Comparison of ENCODE assay signal across 8 cellular contexts in genomic region chr16:56424404-56424765, GRCh38. TPM values are rescaled to one million over a fixed set of nuclear protein-coding genes. Genes with fewer than 3 reads are reported as not detected.
DNase-seq lines count a peak whose midpoint lies in the region; ATAC-seq and TF ChIP-seq lines count a peak whose summit lies in the region.

No MANE protein-coding gene starts in this region.

- H3K27ac ChIP-seq in DND-41 (ENCODE audit: low read length): peak overlapping the region; percentile 75
- H3K27ac ChIP-seq in OCI-LY7 (ENCODE audit: low read depth, low read length, poor library complexity, severe bottlenecking): peak overlapping the region; percentile 72

- no peak for ATAC-seq in DND-41 (ENCODE audit: insufficient read depth, low read depth)
- no peak for ATAC-seq in naive thymus-derived CD8-positive, alpha-beta T cell
- no peak for ATAC-seq in GM21367 (IDR thresholded peaks at IDR 0.05; ENCODE audit: unreplicated experiment)
- ATAC-seq in HG02884 (IDR thresholded peaks at IDR 0.05; ENCODE audit: unreplicated experiment): no peak

- H2AFZ ChIP-seq in DND-41 (ENCODE audit: low read depth, low read length) (peak overlapping the region; percentile 67), OCI-LY7 (ENCODE audit: low read length) (no peak overlapping the region)

- CTCF ChIA-PET in OCI-LY7 (lab: Charles Lee; ENCODE audit: unreplicated experiment): no interaction called here

- peaks cover 3% of the 10 kb centered on the region for H3K36me3 Mint-ChIP-seq in endothelial cell (ENCODE audit: low read depth, unreplicated experiment)
- H3K36me3 Mint-ChIP-seq in naive thymus-derived CD8-positive, alpha-beta T cell: no peaks in the 10 kb centered on the region

- H3K4me1 ChIP-seq in DND-41 (ENCODE audit: insufficient read depth, low read length) (peaks cover 40% of the 10 kb centered on the region), OCI-LY7 (ENCODE audit: insufficient read depth, low read length, poor library complexity, severe bottlenecking) (peaks cover 47% of the 10 kb centered on the region)

- no TSS peak for BruUV-seq in OCI-LY7 (replicated peaks; lab: Mats Ljungman, UMichigan)

- H3K27me3 Mint-ChIP-seq in endothelial cell (ENCODE audit: unreplicated experiment): no peaks in the 10 kb centered on the region
- no peaks in the 10 kb centered on the region for H3K27me3 Mint-ChIP-seq in naive thymus-derived CD8-positive, alpha-beta T cell

- DNase-seq in DND-41 (no peak), OCI-LY7 (ENCODE audit: low spot score) (no peak), endothelial cell (ENCODE audit: low spot score) (no peak), NCI-H1694 treated with DMSO at 0.1 percent for 48 hours (lab: John Stamatoyannopoulos, UW) (no peak)
- DNase-seq in naive thymus-derived CD8-positive, alpha-beta T cell: no peak
- DNase-seq in activated CD4-positive, CD25-positive, alpha-beta regulatory T cell treated with anti-CD3 and anti-CD28 coated beads, Interleukin-2, amount 50 U/mL, for 72 hours: no peak

- POLR2A ChIA-PET in OCI-LY7 (lab: Charles Lee): interaction anchor here (1.2 to 1.8 kb wide), 2 partner anchors 25 to 27 kb away, joined by 3 to 8 read pairs; partner anchors contain the start of genes NUDT21 and OGFOD1
- POLR2A ChIA-PET in naive thymus-derived CD8-positive, alpha-beta T cell (lab: Charles Lee): interaction anchor here (1.3 kb wide), 1 partner anchor 27 kb away, joined by 5 read pairs; the partner anchor contains the start of genes NUDT21 and OGFOD1

- no peaks in the 10 kb centered on the region for H3K9me2 ChIP-seq in OCI-LY7 (ENCODE audit: insufficient read depth, low read length)

- H3K36me3 ChIP-seq in DND-41 (ENCODE audit: insufficient read depth, low read length): peaks cover 5% of the 10 kb centered on the region; the same call in 1 of the 2 replicates
- H3K36me3 ChIP-seq in OCI-LY7 (ENCODE audit: insufficient read depth, low read length): peaks cover 8% of the 10 kb centered on the region

- H3K9me3 ChIP-seq in DND-41 (ENCODE audit: insufficient read depth, low read length, severe bottlenecking) (no peaks in the 10 kb centered on the region), OCI-LY7 (ENCODE audit: low read length) (no peaks in the 10 kb centered on the region)

- peaks cover 24% of the 10 kb centered on the region for H3K4me1 Mint-ChIP-seq in endothelial cell (ENCODE audit: unreplicated experiment)
- H3K4me1 Mint-ChIP-seq in naive thymus-derived CD8-positive, alpha-beta T cell: peaks cover 30 to 48% (median 44%) of the 10 kb centered on the region in 4 donors

- H3K4me3 Mint-ChIP-seq in endothelial cell (ENCODE audit: unreplicated experiment): peak overlapping the region; percentile 99
- H3K4me3 Mint-ChIP-seq in naive thymus-derived CD8-positive, alpha-beta T cell: peak overlapping the region; percentile 90 to 98 (median 97)

- H3K27me3 ChIP-seq in DND-41 (ENCODE audit: insufficient read depth, low read length, poor library complexity): no peaks in the 10 kb centered on the region

- H3K4me2 ChIP-seq in DND-41 (ENCODE audit: insufficient read depth, low read length) (peak overlapping the region; percentile 77), OCI-LY7 (ENCODE audit: low read length) (peak overlapping the region; percentile 90)

- intact Hi-C loops in OCI-LY7 (cut with micrococcal nuclease; ENCODE audit: unreplicated experiment): loop anchor here (2.0 kb wide), 1 partner anchor 26 kb away; the partner anchor contains the start of genes NUDT21 and OGFOD1

- H3K4me3 ChIP-seq in DND-41 (ENCODE audit: low read depth in 1 of 2, low read length in 2 of 2) (peak overlapping the region; percentile 72 to 90; a peak in 3 of 4 replicates), OCI-LY7 (ENCODE audit: low read depth, low read length, poor library complexity, severe bottlenecking) (peak overlapping the region; percentile 88)

- H3K9ac ChIP-seq in DND-41 (ENCODE audit: low read depth, low read length): peak overlapping the region; percentile 94

- H3K79me2 ChIP-seq in DND-41 (ENCODE audit: insufficient read depth, low read length) (peaks cover 57% of the 10 kb centered on the region), OCI-LY7 (ENCODE audit: insufficient read depth, low read depth, low read length) (peaks cover 57% of the 10 kb centered on the region)

- TF ChIP-seq CTCF in DND-41 (IDR thresholded peaks at IDR 0.05; ENCODE audit: borderline replicate concordance, extremely low read depth, low read length, poor library complexity, severe bottlenecking) (no peak), OCI-LY7 (conservative IDR thresholded peaks at IDR 0.05; ENCODE audit: low read length) (no peak), endothelial cell (IDR thresholded peaks at IDR 0.05; ENCODE audit: unreplicated experiment) (no peak)

- H3K9me3 Mint-ChIP-seq in endothelial cell (ENCODE audit: unreplicated experiment): no peaks in the 10 kb centered on the region
- no peaks in the 10 kb centered on the region for H3K9me3 Mint-ChIP-seq in naive thymus-derived CD8-positive, alpha-beta T cell

- H4K20me1 ChIP-seq in DND-41 (ENCODE audit: insufficient read depth, low read length) (peaks cover 42% of the 10 kb centered on the region), OCI-LY7 (ENCODE audit: insufficient read depth, low read length) (peaks cover 5% of the 10 kb centered on the region; the same call in 1 of the 2 replicates)

- peak overlapping the region; percentile 27 for H3K27ac Mint-ChIP-seq in endothelial cell (ENCODE audit: unreplicated experiment)
- peak overlapping the region; percentile 81 to 96 (median 92) for H3K27ac Mint-ChIP-seq in naive thymus-derived CD8-positive, alpha-beta T cell

RNA-seq across cellular contexts. Expression of gene AMFR, which starts 1.0 kb away (rescaled TPM):
- 87.7 and 108 TPM in 2 replicates for total RNA-seq in OCI-LY7 (2014; rRNA removed; shearing (Covaris generic))
- 101 and 105 TPM in 2 replicates for total RNA-seq in OCI-LY7 (2022)
- total RNA-seq in endothelial cell (ENCODE audit: unreplicated experiment): 90.7 TPM
- 10 to 100 TPM; 74.0 to 83.0 TPM for total RNA-seq in naive thymus-derived CD8-positive, alpha-beta T cell
- 10 to 100 TPM; 24.2 to 38.4 (median 36.2) TPM for polyA plus RNA-seq in naive thymus-derived CD8-positive, alpha-beta T cell

RNA-seq across cellular contexts. Expression of gene NUDT21, which starts 26.7 kb away (rescaled TPM):
- total RNA-seq in OCI-LY7 (2014; rRNA removed; shearing (Covaris generic)): 123 and 229 TPM in 2 replicates
- total RNA-seq in OCI-LY7 (2022) (270 and 273 TPM in 2 replicates), endothelial cell (ENCODE audit: unreplicated experiment) (126 TPM)
- total RNA-seq in naive thymus-derived CD8-positive, alpha-beta T cell: 100 to 1,000 TPM; 111 to 118 TPM
- 10 to 100 TPM; 55.5 to 74.1 (median 71.8) TPM for polyA plus RNA-seq in naive thymus-derived CD8-positive, alpha-beta T cell

RNA-seq across cellular contexts. Expression of gene OGFOD1, which starts 27.0 kb away (rescaled TPM):
- 35.1 and 78.7 TPM in 2 replicates for total RNA-seq in OCI-LY7 (2014; rRNA removed; shearing (Covaris generic))
- total RNA-seq in OCI-LY7 (2022) (45.3 and 56.8 TPM in 2 replicates), endothelial cell (ENCODE audit: unreplicated experiment) (24.8 TPM)
- total RNA-seq in naive thymus-derived CD8-positive, alpha-beta T cell: 10 to 100 TPM; 48.0 to 55.0 TPM
- 100 to 1,000 TPM in 2 of 3 donors, 10 to 100 TPM in 1; 94.1 to 109 (median 103) TPM for polyA plus RNA-seq in naive thymus-derived CD8-positive, alpha-beta T cell
